ENCODE assay signal across 8 cellular contexts in the genomic region with DNA sequence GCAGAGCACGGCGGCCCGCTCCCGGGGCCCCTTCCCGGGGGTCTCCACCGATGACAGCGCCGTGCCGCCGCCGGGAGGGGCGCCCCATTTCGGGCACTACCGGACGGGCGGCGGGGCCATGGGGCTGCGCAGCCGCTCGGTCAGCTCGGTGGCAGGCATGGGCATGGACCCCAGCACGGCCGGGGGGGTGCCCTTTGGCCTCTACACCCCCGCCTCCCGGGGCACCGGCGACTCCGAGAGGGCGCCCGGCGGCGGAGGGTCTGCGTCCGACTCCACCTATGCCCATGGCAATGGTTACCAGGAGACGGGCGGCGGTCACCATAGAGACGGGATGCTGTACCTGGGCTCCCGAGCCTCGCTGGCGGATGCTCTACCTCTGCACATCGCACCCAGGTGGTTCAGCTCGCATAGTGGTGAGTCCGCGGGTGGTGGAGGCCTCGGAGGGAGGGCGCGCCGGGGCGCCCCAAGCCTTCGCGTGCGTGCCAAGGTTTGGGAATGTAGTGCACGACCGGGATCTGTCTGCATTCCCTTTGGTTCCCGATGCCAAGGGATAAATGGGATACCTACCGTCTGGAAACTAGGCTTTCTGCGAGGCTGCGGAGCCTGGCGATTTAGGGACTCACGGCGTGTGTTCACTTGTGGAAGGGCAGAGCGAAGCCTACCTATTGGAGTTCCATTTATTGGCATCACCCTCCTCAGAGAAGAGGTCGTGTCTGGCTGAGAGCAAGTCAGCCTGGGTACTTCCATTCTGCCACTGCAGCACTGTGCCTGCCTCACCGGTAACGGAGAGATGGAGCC. TPM values are rescaled to one million over a fixed set of nuclear protein-coding genes. Genes with fewer than 3 reads are reported as not detected.
DNase-seq lines count a peak whose midpoint lies in the region; ATAC-seq and TF ChIP-seq lines count a peak whose summit lies in the region.

No MANE protein-coding gene starts in this region.

- no peak for TF ChIP-seq POLR2A in ovary (IDR thresholded peaks at IDR 0.05)

- H3K27ac ChIP-seq in RWPE1 (peak overlapping the region; percentile 83), cardiac muscle cell (peak overlapping the region; percentile 79), ovary (peak overlapping the region; percentile 77 to 78), urinary bladder (ENCODE audit: low read depth) (no peak overlapping the region)

- H3K9me3 Mint-ChIP-seq in activated naive CD4-positive, alpha-beta T cell treated with anti-CD3 and anti-CD28 coated beads, Interleukin-2, amount 50 U/mL, for 72 hours: peaks cover 0 to 4% of the 10 kb centered on the region in 2 donors

- H3K4me3 ChIP-seq in cardiac muscle cell (peak overlapping the region; percentile 77), ovary (peak overlapping the region; percentile 80), urinary bladder (ENCODE audit: low read depth, low read length) (peak overlapping the region; percentile 78)

- H3K36me3 ChIP-seq in cardiac muscle cell (no peaks in the 10 kb centered on the region), ovary (no peaks in the 10 kb centered on the region), urinary bladder (ENCODE audit: insufficient read depth) (no peaks in the 10 kb centered on the region)

- ATAC-seq in HG02981 (IDR thresholded peaks at IDR 0.05; ENCODE audit: unreplicated experiment) (peak; percentile 30), GM18861 (IDR thresholded peaks at IDR 0.05; ENCODE audit: unreplicated experiment) (no peak)
- ATAC-seq in activated naive CD4-positive, alpha-beta T cell treated with anti-CD3 and anti-CD28 coated beads, Interleukin-2, amount 50 U/mL, for 72 hours: peak; percentile 27 to 57

- WGBS in ovary, 3 donors: 1% methylated on average over 52 to 66 of the region's 66 CpGs
- WGBS in urinary bladder: 1% methylated on average over 66 of the region's 66 CpGs

- TF ChIP-seq EP300 in ovary (IDR thresholded peaks at IDR 0.05): no peak

- TF ChIP-seq CTCF in RWPE1 (conservative IDR thresholded peaks at IDR 0.05; ENCODE audit: low read depth): no peak
- TF ChIP-seq CTCF in cardiac muscle cell (IDR thresholded peaks at IDR 0.05; ENCODE audit: low read depth, low read length): no peak
- TF ChIP-seq CTCF in ovary (IDR thresholded peaks at IDR 0.05): peak in 1 of 3 donors; percentile 9

- H3K27me3 ChIP-seq in cardiac muscle cell: no peaks in the 10 kb centered on the region
- no peaks in the 10 kb centered on the region for H3K27me3 ChIP-seq in ovary

- CTCF ChIA-PET in RWPE1 (lab: Yijun Ruan, JAX): interaction anchor here (0.5 to 3.6 kb wide), 3 partner anchors 11 to 111 kb away, joined by 3 to 71 read pairs (median 4); no protein-coding TSS in a partner anchor

- H3K36me3 Mint-ChIP-seq in activated naive CD4-positive, alpha-beta T cell treated with anti-CD3 and anti-CD28 coated beads, Interleukin-2, amount 50 U/mL, for 72 hours: peaks cover 0 to 38% of the 10 kb centered on the region in 2 donors

- DNase-seq in ELR (ENCODE audit: low read depth) (peak; percentile 57), RWPE1 (ENCODE audit: low spot score) (peak; percentile 62), cardiac muscle cell (ENCODE audit: low read depth in 1 of 2, low spot score in 1 of 2) (peak; percentile 26 to 40), ovary (peak; percentile 44 to 71 (median 64))
- DNase-seq in activated naive CD4-positive, alpha-beta T cell treated with anti-CD3 and anti-CD28 coated beads, Interleukin-2, amount 50 U/mL, for 72 hours (ENCODE audit: low spot score in 2 of 2): peak; percentile 54 to 67

- intact Hi-C loops in ovary (cut with DNase I): loop anchor here in 3 of 4 donors (2.0 to 5.0 kb wide), 3 partner anchors 47 to 112 kb away; no protein-coding TSS in a partner anchor

- POLR2A ChIA-PET in RWPE1 (lab: Yijun Ruan, JAX; ENCODE audit: low non-redundant PET): no interaction called here

- H3K9me3 ChIP-seq in cardiac muscle cell (ENCODE audit: low read depth) (no peaks in the 10 kb centered on the region), ovary (no peaks in the 10 kb centered on the region)

- H3K4me1 ChIP-seq in cardiac muscle cell (ENCODE audit: low read depth) (peaks cover 39% of the 10 kb centered on the region), ovary (ENCODE audit: insufficient read depth) (peaks cover 1% of the 10 kb centered on the region), urinary bladder (ENCODE audit: insufficient read depth) (peaks cover under 1% of the 10 kb centered on the region)

- H3K27ac Mint-ChIP-seq in activated naive CD4-positive, alpha-beta T cell treated with anti-CD3 and anti-CD28 coated beads, Interleukin-2, amount 50 U/mL, for 72 hours: peak overlapping the region in 1 of 2 donors; percentile 72

RNA-seq across cellular contexts. Expression of a gene that starts 1.1 kb away (rescaled TPM):
- total RNA-seq in activated naive CD4-positive, alpha-beta T cell treated with anti-CD3 and anti-CD28 coated beads, Interleukin-2, amount 50 U/mL, for 72 hours: 10 to 100 TPM; 20.4 to 45.1 TPM
- 43.2 and 58.7 TPM in 2 replicates for total RNA-seq in cardiac muscle cell
- 45.3 and 47.7 TPM in 2 replicates for polyA plus RNA-seq in cardiac muscle cell
- 10 to 100 TPM; 16.8 to 27.9 (median 25.0) TPM for total RNA-seq in ovary
- 10 to 100 TPM; 10.8 to 24.3 TPM for polyA plus RNA-seq in ovary
- total RNA-seq in urinary bladder: 13.4 TPM
- polyA plus RNA-seq in urinary bladder: 22.0 TPM

RNA-seq across cellular contexts. Expression of a gene that starts 15.0 kb away (rescaled TPM):
- 100 to 1,000 TPM in 1 of 2 donors, 10 to 100 TPM in 1; 75.8 to 110 TPM for total RNA-seq in activated naive CD4-positive, alpha-beta T cell treated with anti-CD3 and anti-CD28 coated beads, Interleukin-2, amount 50 U/mL, for 72 hours
- 26.9 and 51.1 TPM in 2 replicates for total RNA-seq in cardiac muscle cell
- polyA plus RNA-seq in cardiac muscle cell: 46.3 and 58.0 TPM in 2 replicates
- total RNA-seq in ovary: 10 to 100 TPM; 23.6 to 82.3 (median 70.0) TPM
- polyA plus RNA-seq in ovary: 10 to 100 TPM; 24.7 to 56.0 TPM
- 28.7 TPM for total RNA-seq in urinary bladder
- polyA plus RNA-seq in urinary bladder: 22.1 TPM
